Comparison of ENCODE assay signal across 11 cellular contexts in genomic region chr3:98734311-98734710, GRCh38. TPM values are rescaled to one million over a fixed set of nuclear protein-coding genes. Genes with fewer than 3 reads are reported as not detected.
DNase-seq lines count a peak whose midpoint lies in the region; ATAC-seq, FAIRE-seq and TF ChIP-seq lines count a peak whose summit lies in the region.
"Had no signal": no experiment of that assay in that cellular context is flagged by ENCODE, and none has a peak within 500 bp of the region (broad histone marks: within the 10 kb centered on the region; RNA-seq: fewer than 3 reads in every experiment).

No MANE protein-coding gene starts in this region.

- H3K9me3 Mint-ChIP-seq in activated CD4-positive, alpha-beta T cell treated with anti-CD3 and anti-CD28 coated beads for 36 hours (ENCODE audit: low read depth), result no peaks in the 10 kb centered on the region

- H3K27me3 ChIP-seq in ascending aorta (no peaks in the 10 kb centered on the region), thymus (ENCODE audit: control insufficient read depth, insufficient read depth) (no peaks in the 10 kb centered on the region)

- H3K27ac ChIP-seq in ascending aorta, result no peak overlapping the region
- no peak overlapping the region for H3K27ac ChIP-seq in kidney (ENCODE audit: low read depth in 2 of 2, low read length in 2 of 2)
- no peak overlapping the region for H3K27ac ChIP-seq in thymus (ENCODE audit: low read depth)
- H3K27ac ChIP-seq: neutrophil had no signal

- H3K4me3 Mint-ChIP-seq in activated CD4-positive, alpha-beta T cell treated with anti-CD3 and anti-CD28 coated beads for 36 hours, result peak overlapping the region; percentile 70

- no peak for FAIRE-seq in kidney (lab: Jason Lieb, UNC)

- peak overlapping the region in 1 of 2 donors; percentile 89 for H3K9ac ChIP-seq in kidney (ENCODE audit: low read length in 2 of 2)

- intact Hi-C loops in activated CD4-positive, alpha-beta T cell treated with anti-CD3 and anti-CD28 coated beads for 36 hours (cut with DNase I, micrococcal nuclease), result loop anchor here in 1 of 2 experiments (5.0 kb wide), 1 partner anchor 168 kb away; the partner anchor contains the start of gene DCBLD2
- intact Hi-C loops in ascending aorta (cut with DNase I), result loop anchor here (5.0 kb wide), 1 partner anchor 78 kb away; no protein-coding TSS in a partner anchor
- intact Hi-C loops in kidney (cut with DNase I), result no loop called here

- peaks cover 50% of the 10 kb centered on the region for H3K27me3 Mint-ChIP-seq in activated CD4-positive, alpha-beta T cell treated with anti-CD3 and anti-CD28 coated beads for 36 hours

- POLR2A ChIA-PET in activated CD4-positive, alpha-beta T cell treated with anti-CD3 and anti-CD28 coated beads for 36 hours (lab: Charles Lee), result no interaction called here

- no peaks in the 10 kb centered on the region for H3K4me1 ChIP-seq in ascending aorta
- H3K4me1 ChIP-seq in kidney (ENCODE audit: control insufficient read depth in 1 of 2, insufficient read depth in 1 of 2, low read depth in 1 of 2, low read length in 2 of 2), result no peaks in the 10 kb centered on the region
- peaks cover 6% of the 10 kb centered on the region for H3K4me1 ChIP-seq in thymus (ENCODE audit: control insufficient read depth, insufficient read depth, low read length)

- WGBS in thymus, result 31% methylated on average over 4 of the region's 4 CpGs

- ATAC-seq in activated CD4-positive, alpha-beta T cell treated with anti-CD3 and anti-CD28 coated beads for 36 hours, result no peak

- H3K4me3 ChIP-seq in ascending aorta, result peak overlapping the region; percentile 74 to 89
- peak overlapping the region; percentile 89 to 95 for H3K4me3 ChIP-seq in kidney (ENCODE audit: low read length in 2 of 2)
- H3K4me3 ChIP-seq in thymus (ENCODE audit: low read length), result peak overlapping the region; percentile 84

- H3K36me3 ChIP-seq in ascending aorta (no peaks in the 10 kb centered on the region), kidney (ENCODE audit: control insufficient read depth in 1 of 2, insufficient read depth in 2 of 2, low read length in 2 of 2) (no peaks in the 10 kb centered on the region), thymus (ENCODE audit: control insufficient read depth, insufficient read depth) (no peaks in the 10 kb centered on the region)
- H3K36me3 ChIP-seq: neutrophil had no signal

- CTCF ChIA-PET in activated CD4-positive, alpha-beta T cell treated with anti-CD3 and anti-CD28 coated beads for 36 hours (lab: Charles Lee), result interaction anchor here (0.6 to 1.6 kb wide), 3 partner anchors 59 to 219 kb away, joined by 3 to 5 read pairs (median 3); no protein-coding TSS in a partner anchor

- H3K9me3 ChIP-seq in ascending aorta (no peaks in the 10 kb centered on the region), kidney (ENCODE audit: control insufficient read depth in 1 of 2, low read length in 2 of 2) (no peaks in the 10 kb centered on the region), thymus (ENCODE audit: control insufficient read depth) (no peaks in the 10 kb centered on the region)
- H3K9me3 ChIP-seq: neutrophil had no signal

- H3K4me1 Mint-ChIP-seq in activated CD4-positive, alpha-beta T cell treated with anti-CD3 and anti-CD28 coated beads for 36 hours, result peaks cover 12% of the 10 kb centered on the region

- H3K27ac Mint-ChIP-seq in activated CD4-positive, alpha-beta T cell treated with anti-CD3 and anti-CD28 coated beads for 36 hours, result no peak overlapping the region

- no peak for TF ChIP-seq CTCF in ascending aorta (IDR thresholded peaks at IDR 0.05)
- TF ChIP-seq CTCF in kidney (IDR thresholded peaks at IDR 0.05; ENCODE audit: borderline replicate concordance, extremely low read depth, insufficient read depth), result no peak

- no peak for DNase-seq in activated CD4-positive, alpha-beta T cell treated with anti-CD3 and anti-CD28 coated beads for 36 hours
- no peak for DNase-seq in activated CD4-positive, alpha-beta T cell treated with anti-CD3 and anti-CD28 coated beads, Interleukin-2, amount 50 U/mL, for 48 hours
- no peak for DNase-seq in ascending aorta (ENCODE audit: low spot score in 2 of 2)
- DNase-seq in kidney, result no peak
- no peak for DNase-seq in NCI-H1105 (lab: John Stamatoyannopoulos, UW)
- no peak for DNase-seq in AG08395 (ENCODE audit: low spot score)
- DNase-seq in NCI-H446 treated with DMSO at 0.1 percent for 48 hours (lab: John Stamatoyannopoulos, UW), result no peak
- DNase-seq: effector CD8-positive, alpha-beta T cell; NCI-H345 had no signal

- no peaks in the 10 kb centered on the region for H3K36me3 Mint-ChIP-seq in activated CD4-positive, alpha-beta T cell treated with anti-CD3 and anti-CD28 coated beads for 36 hours (ENCODE audit: low read depth)

RNA-seq across cellular contexts. Expression of gene ST3GAL6, which starts 28.8 kb away (rescaled TPM):
- total RNA-seq in activated CD4-positive, alpha-beta T cell treated with anti-CD3 and anti-CD28 coated beads for 36 hours, result not detected
- total RNA-seq in ascending aorta (2.7 TPM), kidney (10.7 TPM)
- polyA plus RNA-seq in kidney (ENCODE audit: insufficient read depth, low read depth, low replicate concordance) (20.8 TPM), thymus (29.4 TPM)
